Comparison of ENCODE assay signal across 15 cellular contexts in the genomic region with DNA sequence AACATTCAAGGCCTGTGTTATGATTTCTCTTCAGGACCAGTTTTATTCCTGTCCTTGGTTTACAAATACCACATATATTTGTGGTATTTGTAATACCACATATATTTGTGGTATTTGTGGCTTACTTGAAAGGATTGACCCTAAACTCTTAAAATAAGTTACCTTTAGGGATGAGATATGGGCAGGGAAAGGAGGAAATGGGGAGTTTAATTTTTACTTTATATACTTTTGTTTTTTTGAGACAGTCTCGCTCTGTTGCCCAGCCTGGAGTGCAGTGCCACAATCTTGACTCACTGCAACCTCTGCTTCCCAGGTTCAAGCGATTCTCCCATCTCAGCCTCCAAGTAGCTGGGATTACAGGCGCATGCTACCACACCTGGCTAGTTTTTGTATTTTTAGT.
"Had no signal": no experiment of that assay in that cellular context is flagged by ENCODE, and none has a peak within 500 bp of the region (broad histone marks: within the 10 kb centered on the region; RNA-seq: fewer than 3 reads in every experiment).

No MANE protein-coding gene starts in this region.

- H3K9me3 ChIP-seq: ascending aorta, tibial artery had no signal

- H3K27me3 ChIP-seq: ascending aorta, tibial artery had no signal

- H3K4me3 ChIP-seq: ascending aorta, tibial artery had no signal

- DNase-seq: activated CD4-positive, alpha-beta T cell treated with anti-CD3 and anti-CD28 coated beads, Interleukin-2, amount 50 U/mL, for 4 hours; activated CD8-positive, alpha-beta memory T cell treated with anti-CD3 and anti-CD28 coated beads, Interleukin-2, amount 10 ng/mL, durations not matched to agents 7 days and 5 days; effector CD8-positive, alpha-beta T cell; left cardiac atrium; nucleus accumbens; retina; stimulated activated CD4-positive, alpha-beta T cell treated with anti-CD3 and anti-CD28 coated beads, Interleukin-2, amount 100 ng/mL, for 24 hours; stimulated activated naive CD4-positive, alpha-beta T cell treated with Interleukin-2 at 50 U/mL for 16 hours; substantia nigra; SW 1271; tibial artery; WERI-Rb-1 had no signal

- ATAC-seq: activated CD8-positive, alpha-beta memory T cell treated with anti-CD3 and anti-CD28 coated beads, Interleukin-2, amount 10 ng/mL, durations not matched to agents 7 days and 5 days; esophagus mucosa; left cardiac atrium; natural killer cell treated with Interleukin-12 subunit alpha and Interleukin-12 subunit beta and Interleukin-15 and Interleukin-18, amount 100 ng/mL, for 72 hours had no signal

- H3K36me3 ChIP-seq: ascending aorta, tibial artery had no signal

- H3K27ac ChIP-seq: ascending aorta, tibial artery, WERI-Rb-1 had no signal
